Comparison of ENCODE assay signal across 20 cellular contexts in the genomic region with DNA sequence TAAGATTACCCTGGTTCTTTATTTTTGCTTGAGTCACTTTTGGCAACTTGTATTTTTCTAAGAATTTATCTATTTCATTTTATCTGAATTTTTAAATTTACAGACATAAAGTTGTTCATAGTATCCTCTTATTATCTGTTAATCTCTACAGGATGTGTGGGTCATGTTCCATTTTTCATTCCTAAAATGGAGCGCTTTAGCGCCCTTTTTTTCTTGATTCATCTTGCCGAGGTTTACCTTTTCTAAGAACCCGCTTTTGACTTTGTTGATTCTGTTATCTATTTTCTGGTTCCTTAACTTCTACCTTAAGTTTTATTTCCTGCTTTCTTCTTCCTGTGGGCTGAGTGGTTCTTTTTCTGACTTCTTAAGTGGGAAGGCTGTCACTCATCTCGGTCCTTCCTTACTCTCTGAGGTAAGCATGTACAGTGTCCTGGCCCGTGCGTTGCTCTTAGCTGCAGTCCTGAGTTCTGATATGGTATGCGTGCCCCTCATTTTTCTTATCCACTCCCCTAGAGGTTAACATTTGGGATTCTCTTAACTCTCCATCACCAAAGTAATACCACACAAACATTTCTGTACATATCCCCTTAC.
A peak's percentile ranks its signal among the peaks of the same experiment; 100 is the strongest.
DNase-seq lines count a peak whose midpoint lies in the region; ATAC-seq and TF ChIP-seq lines count a peak whose summit lies in the region.
"Had no signal": no experiment of that assay in that cellular context is flagged by ENCODE, and none has a peak within 500 bp of the region (broad histone marks: within the 10 kb centered on the region; RNA-seq: fewer than 3 reads in every experiment).

No MANE protein-coding gene starts in this region.

- ATAC-seq in T-cell (replicated peaks in 1 of 4) = peak; percentile 68 to 92 (median 77)
- ATAC-seq in stimulated activated naive CD8-positive, alpha-beta T cell treated with anti-CD3 and anti-CD28 coated beads, Interleukin-15, amount 100 ng/mL, for 72 hours = peak; percentile 89
- ATAC-seq: lower lobe of right lung had no signal

- H3F3A ChIP-seq in smooth muscle cell (ENCODE audit: low read depth) = no peaks in the 10 kb centered on the region

- POLR2A ChIA-PET in T-cell (lab: Charles Lee) = interaction anchor here in 1 of 2 donors (0.6 kb wide), 1 partner anchor 239 kb away, joined by 3 read pairs; no protein-coding TSS in a partner anchor

- no peaks in the 10 kb centered on the region for H4K20me1 ChIP-seq in smooth muscle cell (ENCODE audit: low read depth)
- H4K20me1 ChIP-seq: BLaER1 had no signal

- H3K9me3 Mint-ChIP-seq in T-cell = peaks cover 4 to 12% (median 7%) of the 10 kb centered on the region in 3 donors
- H3K9me3 Mint-ChIP-seq in activated naive CD4-positive, alpha-beta T cell treated with anti-CD3 and anti-CD28 coated beads, Interleukin-2, amount 10 ng/mL, durations not matched to agents 7 days and 5 days = peaks cover 23% of the 10 kb centered on the region
- H3K9me3 Mint-ChIP-seq in stimulated activated naive CD8-positive, alpha-beta T cell treated with anti-CD3 and anti-CD28 coated beads, Interleukin-15, amount 100 ng/mL, for 72 hours = peaks cover 28 to 31% of the 10 kb centered on the region in 2 donors

- peak overlapping the region; percentile 15 to 41 for H3K27ac Mint-ChIP-seq in T-cell
- peak overlapping the region; percentile 67 for H3K27ac Mint-ChIP-seq in activated naive CD4-positive, alpha-beta T cell treated with anti-CD3 and anti-CD28 coated beads, Interleukin-2, amount 10 ng/mL, durations not matched to agents 7 days and 5 days
- H3K27ac Mint-ChIP-seq in stimulated activated naive CD8-positive, alpha-beta T cell treated with anti-CD3 and anti-CD28 coated beads, Interleukin-15, amount 100 ng/mL, for 72 hours = peak overlapping the region in 1 of 2 donors; percentile 57
- H3K27ac Mint-ChIP-seq: activated T-cell treated with anti-CD3 and anti-CD28 coated beads, Interleukin-2, amount 50 U/mL, for 24 hours had no signal

- H3K79me2 ChIP-seq in smooth muscle cell (ENCODE audit: low read depth) = no peaks in the 10 kb centered on the region

- H3K4me3 ChIP-seq in smooth muscle cell = no peak overlapping the region
- H3K4me3 ChIP-seq: BLaER1, lower lobe of right lung, PC-9 had no signal

- H3K4me2 ChIP-seq in smooth muscle cell = no peak overlapping the region
- H3K4me2 ChIP-seq: BLaER1, PC-9 had no signal

- no peaks in the 10 kb centered on the region for H3K27me3 ChIP-seq in smooth muscle cell (ENCODE audit: low read depth)
- H3K27me3 ChIP-seq: BLaER1, brain microvascular endothelial cell had no signal

- no peaks in the 10 kb centered on the region for H3K36me3 Mint-ChIP-seq in T-cell
- H3K36me3 Mint-ChIP-seq in activated naive CD4-positive, alpha-beta T cell treated with anti-CD3 and anti-CD28 coated beads, Interleukin-2, amount 10 ng/mL, durations not matched to agents 7 days and 5 days = peaks cover 27% of the 10 kb centered on the region

- H3K9me3 ChIP-seq in smooth muscle cell (replicated peaks; ENCODE audit: low read depth) = no peaks in the 10 kb centered on the region

- no peak overlapping the region for H3K27ac ChIP-seq in smooth muscle cell (ENCODE audit: low read depth)
- H3K27ac ChIP-seq: BLaER1, brain microvascular endothelial cell, lower lobe of right lung, PC-9 had no signal

- no peak overlapping the region for H2AFZ ChIP-seq in smooth muscle cell (ENCODE audit: low read depth)
- H2AFZ ChIP-seq: PC-9 had no signal

- CTCF ChIA-PET in T-cell (lab: Charles Lee) = no interaction called here
- CTCF ChIA-PET in activated naive CD4-positive, alpha-beta T cell treated with anti-CD3 and anti-CD28 coated beads, Interleukin-2, amount 10 ng/mL, durations not matched to agents 7 days and 5 days (lab: Charles Lee) = interaction anchor here (1.3 kb wide), 1 partner anchor 311 kb away, joined by 3 read pairs; no protein-coding TSS in a partner anchor

- peak; percentile 11 for DNase-seq in activated naive CD4-positive, alpha-beta T cell treated with Interleukin-2 at 50 U/mL for 16 hours
- no peak for DNase-seq in activated naive CD4-positive, alpha-beta T cell treated with anti-CD3 and anti-CD28 coated beads, Interleukin-2, amount 50 U/mL, for 16 hours
- peak in 2 of 34 experiments; percentile 2 to 4 for DNase-seq in T-cell
- peak; percentile 40 for DNase-seq in activated naive CD4-positive, alpha-beta T cell treated with anti-CD3 and anti-CD28 coated beads, Interleukin-2, amount 10 ng/mL, durations not matched to agents 7 days and 5 days
- DNase-seq in stimulated activated naive CD8-positive, alpha-beta T cell treated with anti-CD3 and anti-CD28 coated beads, Interleukin-15, amount 100 ng/mL, for 72 hours = no peak
- DNase-seq in smooth muscle cell (lab: John Stamatoyannopoulos, UW; ENCODE audit: unreplicated experiment) = no peak
- DNase-seq in NCI-H1417 (lab: John Stamatoyannopoulos, UW) = no peak
- DNase-seq: activated T-cell treated with anti-CD3 and anti-CD28 coated beads, Interleukin-2, amount 50 U/mL, for 24 hours; brain microvascular endothelial cell; effector CD8-positive, alpha-beta T cell; Karpas-422; kidney glomerular epithelial cell; lower lobe of right lung; NCI-H1694 treated with DMSO at 0.1 percent for 48 hours; NCI-H2171; NCI-H524; PC-9; posterior cingulate gyrus; SIG-M5 had no signal

- H3K36me3 ChIP-seq in smooth muscle cell (ENCODE audit: low read depth) = peaks cover 3% of the 10 kb centered on the region
- H3K36me3 ChIP-seq: BLaER1, brain microvascular endothelial cell, lower lobe of right lung had no signal

- H3K4me1 Mint-ChIP-seq in T-cell = peaks cover 15 to 25% (median 21%) of the 10 kb centered on the region in 3 donors
- H3K4me1 Mint-ChIP-seq in activated naive CD4-positive, alpha-beta T cell treated with anti-CD3 and anti-CD28 coated beads, Interleukin-2, amount 10 ng/mL, durations not matched to agents 7 days and 5 days = peaks cover 31% of the 10 kb centered on the region
- H3K4me1 Mint-ChIP-seq in stimulated activated naive CD8-positive, alpha-beta T cell treated with anti-CD3 and anti-CD28 coated beads, Interleukin-15, amount 100 ng/mL, for 72 hours = peaks cover 17% of the 10 kb centered on the region

- 97% methylated on average over 8 of the region's 8 CpGs for WGBS in smooth muscle cell (ENCODE audit: low lambda C conversion rate)

- H3K27me3 Mint-ChIP-seq in T-cell = no peaks in the 10 kb centered on the region
- no peaks in the 10 kb centered on the region for H3K27me3 Mint-ChIP-seq in activated naive CD4-positive, alpha-beta T cell treated with anti-CD3 and anti-CD28 coated beads, Interleukin-2, amount 10 ng/mL, durations not matched to agents 7 days and 5 days
- no peaks in the 10 kb centered on the region for H3K27me3 Mint-ChIP-seq in stimulated activated naive CD8-positive, alpha-beta T cell treated with anti-CD3 and anti-CD28 coated beads, Interleukin-15, amount 100 ng/mL, for 72 hours
- H3K27me3 Mint-ChIP-seq: activated T-cell treated with anti-CD3 and anti-CD28 coated beads, Interleukin-2, amount 50 U/mL, for 24 hours had no signal

- no peak overlapping the region for H3K9ac ChIP-seq in smooth muscle cell (ENCODE audit: low read depth)
- H3K9ac ChIP-seq: BLaER1 had no signal

- no peaks in the 10 kb centered on the region for H3K4me1 ChIP-seq in smooth muscle cell (ENCODE audit: low read depth)
- H3K4me1 ChIP-seq: BLaER1, lower lobe of right lung had no signal

- TF ChIP-seq CTCF in smooth muscle cell (IDR thresholded peaks at IDR 0.05; ENCODE audit: borderline replicate concordance, insufficient read depth, poor library complexity, severe bottlenecking) = no peak

- peak overlapping the region; percentile 18 to 53 (median 29) for H3K4me3 Mint-ChIP-seq in T-cell
- no peak overlapping the region for H3K4me3 Mint-ChIP-seq in activated naive CD4-positive, alpha-beta T cell treated with anti-CD3 and anti-CD28 coated beads, Interleukin-2, amount 10 ng/mL, durations not matched to agents 7 days and 5 days
- H3K4me3 Mint-ChIP-seq in stimulated activated naive CD8-positive, alpha-beta T cell treated with anti-CD3 and anti-CD28 coated beads, Interleukin-15, amount 100 ng/mL, for 72 hours = peak overlapping the region; percentile 41 to 65
- H3K4me3 Mint-ChIP-seq: activated T-cell treated with anti-CD3 and anti-CD28 coated beads, Interleukin-2, amount 50 U/mL, for 24 hours had no signal

Comparison
In these comparisons a context has a peak if more than half of its experiments do, and no peak if none do; other contexts are left out.
1. DNase-seq: peak in activated naive CD4-positive, alpha-beta T cell treated with Interleukin-2 at 50 U/mL for 16 hours (single experiment) and activated naive CD4-positive, alpha-beta T cell treated with anti-CD3 and anti-CD28 coated beads, Interleukin-2, amount 10 ng/mL, durations not matched to agents 7 days and 5 days (single experiment); none in activated naive CD4-positive, alpha-beta T cell treated with anti-CD3 and anti-CD28 coated beads, Interleukin-2, amount 50 U/mL, for 16 hours (single experiment), stimulated activated naive CD8-positive, alpha-beta T cell treated with anti-CD3 and anti-CD28 coated beads, Interleukin-15, amount 100 ng/mL, for 72 hours (0 of 2), smooth muscle cell (single experiment) and NCI-H1417 (0 of 3).